Comparison of ENCODE assay signal across 14 cellular contexts in the genomic region with DNA sequence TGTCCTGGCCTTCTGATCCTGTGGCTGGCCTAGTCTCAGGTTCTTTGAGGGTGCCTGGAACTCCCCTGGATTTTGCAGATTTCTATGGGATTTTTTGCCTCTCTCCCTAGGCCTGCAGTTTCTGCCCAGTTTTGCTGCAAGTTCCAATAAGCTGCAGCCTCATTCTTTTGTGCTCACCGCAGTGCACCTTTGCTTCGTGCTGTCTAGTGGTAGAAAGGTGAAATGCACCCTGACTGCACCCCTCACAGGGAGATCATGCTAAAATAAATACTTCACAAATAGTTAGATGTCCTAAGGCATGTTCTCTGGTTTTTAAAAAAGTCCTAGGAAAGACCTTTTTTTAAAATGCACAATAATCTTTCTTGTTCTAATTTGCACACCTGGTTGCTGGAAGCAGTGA.
DNase-seq lines count a peak whose midpoint lies in the region; ATAC-seq and TF ChIP-seq lines count a peak whose summit lies in the region.
"Had no signal": no experiment of that assay in that cellular context is flagged by ENCODE, and none has a peak within 500 bp of the region (broad histone marks: within the 10 kb centered on the region; RNA-seq: fewer than 3 reads in every experiment).

No MANE protein-coding gene starts in this region.

- CTCF ChIA-PET in OCI-LY7 (lab: Charles Lee; ENCODE audit: unreplicated experiment) = no interaction called here

- TF ChIP-seq CTCF in OCI-LY7 (conservative IDR thresholded peaks at IDR 0.05; ENCODE audit: low read length) = peak; percentile 59
- TF ChIP-seq CTCF in epithelial cell of esophagus (IDR thresholded peaks at IDR 0.05; ENCODE audit: insufficient read depth, low read depth, low read length, missing control alignments) = peak; percentile 58
- TF ChIP-seq CTCF in parathyroid adenoma (IDR thresholded peaks at IDR 0.05) = peak; percentile 27
- no peak for TF ChIP-seq CTCF in vagina (IDR thresholded peaks at IDR 0.05)
- TF ChIP-seq CTCF in testis (IDR thresholded peaks at IDR 0.05) = peak in 1 of 3 experiments; percentile 22

- no peaks in the 10 kb centered on the region for H4K20me1 ChIP-seq in OCI-LY7 (ENCODE audit: insufficient read depth, low read length)

- H3K27ac ChIP-seq in OCI-LY7 (ENCODE audit: low read depth, low read length, poor library complexity, severe bottlenecking) (no peak overlapping the region), parathyroid adenoma (no peak overlapping the region), vagina (no peak overlapping the region), testis (no peak overlapping the region)
- H3K27ac ChIP-seq: colonic mucosa, lower lobe of right lung, stomach had no signal

- intact Hi-C loops in OCI-LY7 (cut with micrococcal nuclease; ENCODE audit: unreplicated experiment) (no loop called here), vagina (cut with DNase I) (no loop called here), testis (cut with DNase I; ENCODE audit: low total_unique reads) (no loop called here)

- H2AFZ ChIP-seq in OCI-LY7 (ENCODE audit: low read length) (no peak overlapping the region), parathyroid adenoma (peak overlapping the region; percentile 4)

- 76% methylated on average over 2 of the region's 2 CpGs for WGBS in testis, 2 donors

- H3K4me2 ChIP-seq in OCI-LY7 (ENCODE audit: low read length) = no peak overlapping the region
- no peak overlapping the region for H3K4me2 ChIP-seq in parathyroid adenoma (ENCODE audit: low read length)

- no peaks in the 10 kb centered on the region for H3K79me2 ChIP-seq in OCI-LY7 (ENCODE audit: insufficient read depth, low read depth, low read length)
- H3K79me2 ChIP-seq in parathyroid adenoma = no peaks in the 10 kb centered on the region

- H3K4me3 ChIP-seq in OCI-LY7 (ENCODE audit: low read depth, low read length, poor library complexity, severe bottlenecking) = no peak overlapping the region
- no peak overlapping the region for H3K4me3 ChIP-seq in epithelial cell of esophagus (ENCODE audit: low read length)
- no peak overlapping the region for H3K4me3 ChIP-seq in parathyroid adenoma (ENCODE audit: low read depth, low read length)
- H3K4me3 ChIP-seq in vagina = no peak overlapping the region
- H3K4me3 ChIP-seq in testis = no peak overlapping the region
- H3K4me3 ChIP-seq: colonic mucosa, lower lobe of right lung, stomach had no signal

- TF ChIP-seq POLR2A in vagina (IDR thresholded peaks at IDR 0.05) (no peak), testis (IDR thresholded peaks at IDR 0.05) (no peak)

- no peaks in the 10 kb centered on the region for H3K9me2 ChIP-seq in OCI-LY7 (ENCODE audit: insufficient read depth, low read length)

- no peak overlapping the region for H3K9ac ChIP-seq in parathyroid adenoma

- no peaks in the 10 kb centered on the region for H3K27me3 ChIP-seq in parathyroid adenoma (ENCODE audit: control insufficient read depth, insufficient read depth, low read length)
- no peaks in the 10 kb centered on the region for H3K27me3 ChIP-seq in vagina
- no peaks in the 10 kb centered on the region for H3K27me3 ChIP-seq in testis
- H3K27me3 ChIP-seq: colonic mucosa, stomach had no signal

- POLR2A ChIA-PET in OCI-LY7 (lab: Charles Lee) = no interaction called here

- H3K4me1 ChIP-seq in OCI-LY7 (ENCODE audit: insufficient read depth, low read length, poor library complexity, severe bottlenecking) (no peaks in the 10 kb centered on the region), parathyroid adenoma (no peaks in the 10 kb centered on the region), vagina (no peaks in the 10 kb centered on the region), testis (no peaks in the 10 kb centered on the region)
- H3K4me1 ChIP-seq: colonic mucosa, lower lobe of right lung, stomach had no signal

- no peaks in the 10 kb centered on the region for H3K9me3 ChIP-seq in OCI-LY7 (ENCODE audit: low read length)
- H3K9me3 ChIP-seq in parathyroid adenoma (ENCODE audit: control insufficient read depth, low read length) = no peaks in the 10 kb centered on the region
- H3K9me3 ChIP-seq in vagina = no peaks in the 10 kb centered on the region
- no peaks in the 10 kb centered on the region for H3K9me3 ChIP-seq in testis
- H3K9me3 ChIP-seq: colonic mucosa, lower lobe of right lung, stomach had no signal

- no TSS peak for BruUV-seq in OCI-LY7 (replicated peaks; lab: Mats Ljungman, UMichigan)

- H3K36me3 ChIP-seq in OCI-LY7 (ENCODE audit: insufficient read depth, low read length) (no peaks in the 10 kb centered on the region), parathyroid adenoma (ENCODE audit: control insufficient read depth, insufficient read depth, low read length) (no peaks in the 10 kb centered on the region), vagina (no peaks in the 10 kb centered on the region), testis (ENCODE audit: low read depth, missing control alignments) (no peaks in the 10 kb centered on the region)
- H3K36me3 ChIP-seq: colonic mucosa, lower lobe of right lung, stomach had no signal

- ATAC-seq in HG03159 (IDR thresholded peaks at IDR 0.05; ENCODE audit: unreplicated experiment) = no peak
- ATAC-seq: lower lobe of right lung had no signal

- peak; percentile 51 for DNase-seq in DMS53 (lab: John Stamatoyannopoulos, UW)
- no peak for DNase-seq in DMS53 treated with DMSO at 0.1 percent for 48 hours (lab: John Stamatoyannopoulos, UW; ENCODE audit: unreplicated experiment)
- DNase-seq in OCI-LY7 (ENCODE audit: low spot score) = peak; percentile 23
- DNase-seq in epithelial cell of esophagus (ENCODE audit: low read depth) = peak; percentile 32
- no peak for DNase-seq in vagina (ENCODE audit: extremely low spot score in 2 of 2)
- no peak for DNase-seq in testis
- DNase-seq: colonic mucosa, DMS79, lower lobe of right lung, NCI-H2171 treated with DMSO at 0.1 percent for 48 hours, SHP77 treated with DMSO at 0.1 percent for 48 hours, stomach had no signal

Comparison
In these comparisons a context has a peak if more than half of its experiments do, and no peak if none do; other contexts are left out.
1. DNase-seq: peak in DMS53 (single experiment), OCI-LY7 (single experiment) and epithelial cell of esophagus (single experiment); none in DMS53 treated with DMSO at 0.1 percent for 48 hours (single experiment), vagina (0 of 2) and testis (single experiment).
2. CTCF ChIP-seq: peak in OCI-LY7 (single experiment), epithelial cell of esophagus (single experiment) and parathyroid adenoma (single experiment); none in vagina (0 of 3).